Comparison of ENCODE assay signal across 28 cellular contexts in genomic region chr5:141908796-141909195, GRCh38. TPM values are rescaled to one million over a fixed set of nuclear protein-coding genes. Genes with fewer than 3 reads are reported as not detected.
A peak's percentile ranks its signal among the peaks of the same experiment; 100 is the strongest.
DNase-seq lines count a peak whose midpoint lies in the region; ATAC-seq, FAIRE-seq and TF ChIP-seq lines count a peak whose summit lies in the region.
"Had no signal": no experiment of that assay in that cellular context is flagged by ENCODE, and none has a peak within 500 bp of the region (broad histone marks: within the 10 kb centered on the region; RNA-seq: fewer than 3 reads in every experiment).

No MANE protein-coding gene starts in this region.

- TF ChIP-seq POLR2A in breast epithelium (IDR thresholded peaks at IDR 0.05), result no peak

- no TSS peak for BruUV-seq in MCF 10A (replicated peaks; lab: Mats Ljungman, UMichigan)

- H3K36me3 Mint-ChIP-seq in MCF 10A (ENCODE audit: insufficient read depth, unreplicated experiment), result no peaks in the 10 kb centered on the region
- no peaks in the 10 kb centered on the region for H3K36me3 Mint-ChIP-seq in stimulated activated effector memory CD8-positive, alpha-beta T cell treated with anti-CD3 and anti-CD28 coated beads, Interleukin-12 subunit alpha, Interleukin-12 subunit beta, amount 100 ng/mL, for 72 hours
- H3K36me3 Mint-ChIP-seq: natural killer cell treated with Interleukin-12 subunit alpha and Interleukin-12 subunit beta and Interleukin-15 and Interleukin-18, amount 100 ng/mL, for 72 hours had no signal

- no peak overlapping the region for H3K4me3 Mint-ChIP-seq in MCF 10A (ENCODE audit: unreplicated experiment)
- no peak overlapping the region for H3K4me3 Mint-ChIP-seq in stimulated activated effector memory CD8-positive, alpha-beta T cell treated with anti-CD3 and anti-CD28 coated beads, Interleukin-12 subunit alpha, Interleukin-12 subunit beta, amount 100 ng/mL, for 72 hours
- H3K4me3 Mint-ChIP-seq: activated CD8-positive, alpha-beta T cell treated with anti-CD3 and anti-CD28 coated beads for 36 hours; natural killer cell treated with Interleukin-12 subunit alpha and Interleukin-12 subunit beta and Interleukin-15 and Interleukin-18, amount 100 ng/mL, for 72 hours; T-helper 1 cell treated with Interleukin-12 subunit alpha and Interleukin-12 subunit beta and Interleukin-4 antibody, amounts not matched to agents 30 μg/mL and 1 μg/mL, for 36 hours had no signal

- no peak overlapping the region for H3K27ac Mint-ChIP-seq in MCF 10A (ENCODE audit: low read depth, unreplicated experiment)
- H3K27ac Mint-ChIP-seq in stimulated activated effector memory CD8-positive, alpha-beta T cell treated with anti-CD3 and anti-CD28 coated beads, Interleukin-12 subunit alpha, Interleukin-12 subunit beta, amount 100 ng/mL, for 72 hours, result no peak overlapping the region
- H3K27ac Mint-ChIP-seq: activated CD8-positive, alpha-beta T cell treated with anti-CD3 and anti-CD28 coated beads for 36 hours; natural killer cell treated with Interleukin-12 subunit alpha and Interleukin-12 subunit beta and Interleukin-15 and Interleukin-18, amount 100 ng/mL, for 72 hours; T-helper 1 cell treated with Interleukin-12 subunit alpha and Interleukin-12 subunit beta and Interleukin-4 antibody, amounts not matched to agents 30 μg/mL and 1 μg/mL, for 36 hours had no signal

- DNase-seq in MCF 10A (ENCODE audit: unreplicated experiment) (peak; percentile 37), breast epithelium (ENCODE audit: low spot score in 2 of 2) (no peak), M059J (ENCODE audit: low read depth) (peak; percentile 62), bronchial epithelial cell (ENCODE audit: low read depth) (peak; percentile 59), substantia nigra (lab: John Stamatoyannopoulos, UW) (no peak), NCI-H1105 treated with DMSO at 0.1 percent for 48 hours (lab: John Stamatoyannopoulos, UW) (no peak)
- no peak for DNase-seq in stimulated activated effector memory CD8-positive, alpha-beta T cell treated with anti-CD3 and anti-CD28 coated beads, Interleukin-12 subunit alpha, Interleukin-12 subunit beta, amount 100 ng/mL, for 72 hours (ENCODE audit: low spot score in 2 of 2)
- DNase-seq: activated CD4-positive, CD25-positive, alpha-beta regulatory T cell treated with anti-CD3 and anti-CD28 coated beads, Interleukin-2, amount 50 U/mL, for 72 hours; activated CD8-positive, alpha-beta T cell treated with anti-CD3 and anti-CD28 coated beads for 36 hours; activated effector memory CD4-positive, alpha-beta T cell treated with Interleukin-2 at 50 U/mL for 16 hours; BE2C; mucosa of descending colon; NCI-H1105; NCI-H2029; NCI-H748 treated with DMSO at 0.1 percent for 48 hours; retina; RPMI8226; small intestine; stimulated activated CD8-positive, alpha-beta memory T cell treated with anti-CD3 and anti-CD28 coated beads, Interleukin-4, amount 100 ng/mL, for 48 hours; upper lobe of left lung had no signal

- peaks cover 0 to 4% of the 10 kb centered on the region in 2 donors for H3K4me1 ChIP-seq in breast epithelium
- H3K4me1 ChIP-seq: A549 had no signal

- H3K9me3 Mint-ChIP-seq in MCF 10A (ENCODE audit: unreplicated experiment), result peaks cover 8% of the 10 kb centered on the region
- H3K9me3 Mint-ChIP-seq in stimulated activated effector memory CD8-positive, alpha-beta T cell treated with anti-CD3 and anti-CD28 coated beads, Interleukin-12 subunit alpha, Interleukin-12 subunit beta, amount 100 ng/mL, for 72 hours, result no peaks in the 10 kb centered on the region
- H3K9me3 Mint-ChIP-seq: activated CD8-positive, alpha-beta T cell treated with anti-CD3 and anti-CD28 coated beads for 36 hours; natural killer cell treated with Interleukin-12 subunit alpha and Interleukin-12 subunit beta and Interleukin-15 and Interleukin-18, amount 100 ng/mL, for 72 hours; T-helper 1 cell treated with Interleukin-12 subunit alpha and Interleukin-12 subunit beta and Interleukin-4 antibody, amounts not matched to agents 30 μg/mL and 1 μg/mL, for 36 hours had no signal

- no peaks in the 10 kb centered on the region for H3K9me3 ChIP-seq in breast epithelium
- H3K9me3 ChIP-seq: BE2C, mucosa of descending colon, upper lobe of left lung had no signal

- H3K27ac ChIP-seq in breast epithelium (no peak overlapping the region), substantia nigra (ENCODE audit: low read depth, low read length, poor library complexity, severe bottlenecking) (no peak overlapping the region)
- H3K27ac ChIP-seq: A549, SK-N-MC, upper lobe of left lung had no signal

- no peaks in the 10 kb centered on the region for H3K27me3 Mint-ChIP-seq in MCF 10A (ENCODE audit: insufficient read depth, unreplicated experiment)

- CTCF ChIA-PET in MCF 10A (lab: Yijun Ruan, JAX), result interaction anchor here (0.6 to 4.0 kb wide), 6 partner anchors 14 to 221 kb away, joined by 3 to 32 read pairs (median 3); partner anchors contain the start of gene DELE1

- peak; percentile 61 for ATAC-seq in stimulated activated effector memory CD8-positive, alpha-beta T cell treated with anti-CD3 and anti-CD28 coated beads, Interleukin-12 subunit alpha, Interleukin-12 subunit beta, amount 100 ng/mL, for 72 hours
- no peak for ATAC-seq in HG02678 (IDR thresholded peaks at IDR 0.05; ENCODE audit: unreplicated experiment)
- ATAC-seq: A549; activated CD8-positive, alpha-beta T cell treated with anti-CD3 and anti-CD28 coated beads for 36 hours; mucosa of descending colon; natural killer cell treated with Interleukin-12 subunit alpha and Interleukin-12 subunit beta and Interleukin-15 and Interleukin-18, amount 100 ng/mL, for 72 hours had no signal

- POLR2A ChIA-PET in MCF 10A (lab: Yijun Ruan, JAX), result interaction anchor here (0.6 to 5.1 kb wide), 3 partner anchors 13 to 266 kb away, joined by 3 to 31 read pairs (median 6); partner anchors contain the start of gene DELE1

- intact Hi-C loops in MCF 10A (cut with micrococcal nuclease), result no loop called here
- intact Hi-C loops in breast epithelium (cut with DNase I; ENCODE audit: low total_unique reads), result no loop called here

- H3K36me3 ChIP-seq in breast epithelium (no peaks in the 10 kb centered on the region), bronchial epithelial cell (ENCODE audit: control insufficient read depth, insufficient read depth, low read length) (no peaks in the 10 kb centered on the region)
- H3K36me3 ChIP-seq: BE2C, upper lobe of left lung had no signal

- no peak overlapping the region for H3K4me3 ChIP-seq in breast epithelium
- H3K4me3 ChIP-seq in bronchial epithelial cell (ENCODE audit: low read depth, low read length), result no peak overlapping the region
- H3K4me3 ChIP-seq: A549, lung, mucosa of descending colon, SK-N-MC, upper lobe of left lung had no signal

- TF ChIP-seq CTCF in MCF 10A (IDR thresholded peaks at IDR 0.05; ENCODE audit: unreplicated experiment) (no peak), breast epithelium (IDR thresholded peaks at IDR 0.05) (no peak), bronchial epithelial cell (IDR thresholded peaks at IDR 0.05; ENCODE audit: insufficient read depth, low read length, severe bottlenecking) (no peak)

- FAIRE-seq in bronchial epithelial cell (lab: Jason Lieb, UNC), result no peak
- FAIRE-seq: A549, endothelial cell of umbilical vein, small intestine had no signal

- H3K27me3 ChIP-seq in breast epithelium (no peaks in the 10 kb centered on the region), bronchial epithelial cell (ENCODE audit: control insufficient read depth, insufficient read depth, low read length) (no peaks in the 10 kb centered on the region)
- H3K27me3 ChIP-seq: BE2C, upper lobe of left lung had no signal

- H3K4me1 Mint-ChIP-seq in MCF 10A (ENCODE audit: insufficient read depth, unreplicated experiment), result peaks cover 16% of the 10 kb centered on the region
- H3K4me1 Mint-ChIP-seq in stimulated activated effector memory CD8-positive, alpha-beta T cell treated with anti-CD3 and anti-CD28 coated beads, Interleukin-12 subunit alpha, Interleukin-12 subunit beta, amount 100 ng/mL, for 72 hours, result peaks cover 7% of the 10 kb centered on the region

RNA-seq across cellular contexts. Expression of gene DELE1, which starts 14.9 kb away (rescaled TPM):
- total RNA-seq in MCF 10A (2022) (88.1 and 91.3 TPM in 2 replicates), breast epithelium (10 to 100 TPM; 74.6 to 95.1 (median 76.7) TPM), bronchial epithelial cell (14.0 and 19.2 TPM in 2 replicates)
- total RNA-seq in M059J (2014; rRNA removed; shearing (Covaris generic)), result 35.6 and 47.0 TPM in 2 replicates

RNA-seq across cellular contexts. Expression of gene PCDH1, which starts 30.6 kb away (rescaled TPM):
- 9.9 and 15.7 TPM in 2 replicates for total RNA-seq in MCF 10A (2022)
- 10 to 100 TPM; 28.3 to 72.7 (median 65.9) TPM for total RNA-seq in breast epithelium
- 4.9 and 5.4 TPM in 2 replicates for total RNA-seq in M059J (2014; rRNA removed; shearing (Covaris generic))
- total RNA-seq in bronchial epithelial cell, result 85.3 and 140 TPM in 2 replicates

RNA-seq across cellular contexts. Expression of gene PCDH12, which starts 49.2 kb away (rescaled TPM):
- total RNA-seq in MCF 10A (2022), result 0.07 TPM in 1 of 2 replicates, not detected in the other
- total RNA-seq in breast epithelium, result 1 to 10 TPM; 1.8 to 5.6 (median 3.5) TPM
- not detected in 2 replicates for total RNA-seq in M059J (2014; rRNA removed; shearing (Covaris generic))
- total RNA-seq in bronchial epithelial cell, result under 0.01 and 0.26 TPM in 2 replicates
- total RNA-seq: osteoblast had no signal

Comparison
In these comparisons a context has a peak if more than half of its experiments do, and no peak if none do; other contexts are left out.
1. DNase-seq: peak in MCF 10A (single experiment), M059J (single experiment) and bronchial epithelial cell (single experiment); none in breast epithelium (0 of 2), stimulated activated effector memory CD8-positive, alpha-beta T cell treated with anti-CD3 and anti-CD28 coated beads, Interleukin-12 subunit alpha, Interleukin-12 subunit beta, amount 100 ng/mL, for 72 hours (0 of 2), substantia nigra (0 of 49) and NCI-H1105 treated with DMSO at 0.1 percent for 48 hours (single experiment).